ENCODE assay signal across 8 cellular contexts in the genomic region with DNA sequence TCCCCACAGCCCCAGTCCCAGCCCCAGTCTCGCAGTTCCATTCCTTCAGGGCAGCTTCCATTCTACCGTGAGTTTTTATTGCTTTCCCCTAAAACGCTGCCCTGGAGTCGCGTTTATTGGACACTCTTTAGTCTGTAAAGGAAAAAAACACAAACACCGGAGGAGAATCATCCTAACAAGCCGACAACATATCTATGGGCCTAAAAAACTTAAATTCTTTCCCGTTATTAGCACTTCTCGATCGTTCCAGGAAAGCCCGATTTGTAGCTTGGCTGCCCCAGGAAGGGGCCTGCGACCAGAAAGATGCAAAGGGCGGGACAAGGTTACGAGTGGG.
DNase-seq lines count a peak whose midpoint lies in the region; ATAC-seq and TF ChIP-seq lines count a peak whose summit lies in the region.

No MANE protein-coding gene starts in this region.

- H3K4me3 ChIP-seq in GM08714 (ENCODE audit: low read length), result peak overlapping the region; percentile 59
- H3K4me3 ChIP-seq in mammary epithelial cell (replicated peaks in 1 of 3; ENCODE audit: insufficient read depth in 1 of 3, low read depth in 2 of 3, low read length in 3 of 3), result peak overlapping the region; percentile 88 to 95 (median 95)
- peak overlapping the region; percentile 77 to 93 for H3K4me3 ChIP-seq in mucosa of rectum (ENCODE audit: low read length in 2 of 2)

- H4K20me1 ChIP-seq in mammary epithelial cell (ENCODE audit: insufficient read depth, low read length), result no peaks in the 10 kb centered on the region

- dilution Hi-C loops in mammary epithelial cell (cut with HindIII; ENCODE audit: low sequenced_read_pairs), result no loop called here

- H3K27me3 ChIP-seq in mammary epithelial cell (ENCODE audit: insufficient read depth, low read length) (no peaks in the 10 kb centered on the region), mucosa of rectum (ENCODE audit: control insufficient read depth in 2 of 2, insufficient read depth in 2 of 2, low read length in 2 of 2) (no peaks in the 10 kb centered on the region)

- 0% methylated on average over 14 of the region's 14 CpGs for WGBS in mammary epithelial cell (ENCODE audit: low coverage, missing lambda C conversion rate)

- CTCF ChIA-PET in mammary epithelial cell (lab: Charles Lee; ENCODE audit: low non-redundant PET), result interaction anchor here (0.6 to 1.0 kb wide), 3 partner anchors 15 to 100 kb away, joined by 3 to 17 read pairs (median 3); no protein-coding TSS in a partner anchor

- H3K4me1 ChIP-seq in mammary epithelial cell (ENCODE audit: insufficient read depth, low read length) (peaks cover 32% of the 10 kb centered on the region), mucosa of rectum (ENCODE audit: control insufficient read depth in 2 of 2, insufficient read depth in 2 of 2, low read length in 2 of 2) (peaks cover 10 to 11% of the 10 kb centered on the region in 2 donors)

- peak overlapping the region; percentile 82 for H3K4me2 ChIP-seq in mammary epithelial cell (ENCODE audit: insufficient read depth, low read depth, low read length)

- intact Hi-C loops in mammary epithelial cell (cut with micrococcal nuclease), result loop anchor here (5.0 kb wide), 2 partner anchors 51 to 199 kb away; no protein-coding TSS in a partner anchor

- H3K36me3 ChIP-seq in mammary epithelial cell (ENCODE audit: insufficient read depth, low read length), result peaks cover 12% of the 10 kb centered on the region
- H3K36me3 ChIP-seq in mucosa of rectum (ENCODE audit: control insufficient read depth in 2 of 2, insufficient read depth in 2 of 2, low read length in 2 of 2), result no peaks in the 10 kb centered on the region

- DNase-seq in mammary epithelial cell (no peak), T-helper 9 cell (no peak), KG1 (lab: John Stamatoyannopoulos, UW) (no peak), NK-92 (lab: John Stamatoyannopoulos, UW; ENCODE audit: unreplicated experiment) (no peak), activated gamma-delta T cell treated with Interleukin-2 at 50 U/mL for 16 hours (no peak)

- TF ChIP-seq CTCF in mammary epithelial cell (conservative IDR thresholded peaks at IDR 0.05 in 1 of 2, IDR thresholded peaks at IDR 0.05 in 1 of 2; ENCODE audit: extremely low read depth in 1 of 2, insufficient read depth in 1 of 2, low read depth in 1 of 2, low read length in 2 of 2), result no peak

- peak; percentile 13 for ATAC-seq in HG03432 (IDR thresholded peaks at IDR 0.05; ENCODE audit: unreplicated experiment)

- peaks cover 46% of the 10 kb centered on the region for H3K79me2 ChIP-seq in mammary epithelial cell (ENCODE audit: insufficient read depth, low read length)

- H2AFZ ChIP-seq in mammary epithelial cell (ENCODE audit: low read depth, low read length), result peak overlapping the region; percentile 86

- H3K9ac ChIP-seq in mammary epithelial cell (ENCODE audit: insufficient read depth, low read length) (peak overlapping the region; percentile 94), mucosa of rectum (ENCODE audit: low read depth in 1 of 2, low read length in 2 of 2) (peak overlapping the region; percentile 27 to 90)

- H3K9me3 ChIP-seq in mammary epithelial cell (replicated peaks; ENCODE audit: insufficient read depth, low read length) (no peaks in the 10 kb centered on the region), mucosa of rectum (ENCODE audit: control insufficient read depth in 2 of 2, low read length in 2 of 2) (no peaks in the 10 kb centered on the region)

- in situ Hi-C loops in mammary epithelial cell (cut with MboI; ENCODE audit: low sequenced_read_pairs in 2 of 2), result loop anchor here in 1 of 2 donors (10.0 to 25.0 kb wide), 2 partner anchors 107 to 244 kb away; no protein-coding TSS in a partner anchor

- no TSS peak for BruUV-seq in mammary epithelial cell (replicated peaks; lab: Mats Ljungman, UMichigan)

- peak overlapping the region; percentile 84 for H3K27ac ChIP-seq in mammary epithelial cell (ENCODE audit: insufficient read depth, low read depth, low read length)
- peak overlapping the region; percentile 82 to 85 for H3K27ac ChIP-seq in mucosa of rectum (ENCODE audit: low read depth in 2 of 2, low read length in 2 of 2)
